20 cellular contexts compared by ENCODE assay signal in the genomic region with DNA sequence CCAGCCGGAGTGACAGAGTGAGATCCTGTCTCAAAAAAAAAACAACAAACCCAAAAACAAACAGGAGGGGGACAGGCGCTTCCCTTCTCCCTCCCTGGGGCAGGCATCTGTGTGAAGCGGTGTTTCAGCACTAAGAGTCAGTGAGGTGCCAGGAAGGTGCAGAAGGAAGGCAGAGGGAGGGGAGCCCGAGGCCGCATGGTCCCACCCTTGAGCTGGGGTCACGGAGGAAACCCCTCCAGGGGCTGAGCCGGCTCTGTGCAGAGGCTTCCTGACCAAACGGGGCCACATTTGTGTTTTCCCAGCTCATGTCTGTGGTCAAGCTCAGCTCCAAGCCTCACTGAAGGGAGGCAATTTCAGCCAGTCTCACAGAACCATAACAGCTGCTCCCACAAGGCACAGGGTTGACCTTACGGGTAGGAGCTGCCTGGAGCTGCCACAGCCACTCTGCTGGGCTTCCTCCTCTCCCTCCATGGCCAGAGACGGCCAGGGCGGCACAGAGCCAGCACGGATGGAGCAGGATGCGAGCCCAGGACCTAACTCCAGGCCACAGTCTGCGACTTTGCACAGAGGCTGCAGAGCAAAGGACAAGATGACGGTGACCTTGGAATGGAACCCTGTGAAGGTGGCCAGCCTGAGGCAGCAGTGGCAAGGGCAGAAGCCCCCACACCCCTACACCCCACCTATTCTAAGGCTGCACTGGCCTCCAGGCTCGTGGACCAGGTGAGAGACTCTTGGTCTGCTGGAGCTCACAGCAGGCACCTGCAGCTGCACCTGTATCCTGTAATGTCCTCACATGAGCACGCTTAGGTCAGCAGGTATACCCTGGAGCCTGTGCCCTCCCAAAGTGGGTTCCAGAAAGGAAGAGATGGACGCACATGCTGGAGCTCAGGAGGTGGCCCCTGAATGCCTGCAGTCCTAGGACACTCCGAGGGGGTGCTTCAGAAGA. TPM values are rescaled to one million over a fixed set of nuclear protein-coding genes. Genes with fewer than 3 reads are reported as not detected.
DNase-seq lines count a peak whose midpoint lies in the region; ATAC-seq, FAIRE-seq and TF ChIP-seq lines count a peak whose summit lies in the region.
"Had no signal": no experiment of that assay in that cellular context is flagged by ENCODE, and none has a peak within 500 bp of the region (broad histone marks: within the 10 kb centered on the region; RNA-seq: fewer than 3 reads in every experiment).

No MANE protein-coding gene starts in this region.

- no CpG with 5 or more reads among the region's 19 CpGs for WGBS in neuronal stem cell (ENCODE audit: extremely low coverage in 2 of 2, insufficient read length in 2 of 2, insufficient replicate concordance in 1 of 2), 2 donors

- H3K4me2 ChIP-seq in neuronal stem cell (ENCODE audit: insufficient read depth, low read length, poor library complexity, severe bottlenecking) = no peak overlapping the region
- H3K4me2 ChIP-seq: KMS-11 had no signal

- H2BK120ac ChIP-seq in neuronal stem cell (ENCODE audit: low read depth, low read length) = no peak overlapping the region

- no peak overlapping the region for H2AFZ ChIP-seq in neuronal stem cell (ENCODE audit: low read length)

- no peaks in the 10 kb centered on the region for H3K27me3 ChIP-seq in WERI-Rb-1 (ENCODE audit: insufficient read depth, low read depth, severe bottlenecking)
- H3K27me3 ChIP-seq in neuronal stem cell (ENCODE audit: control insufficient read depth in 3 of 3, insufficient read depth in 3 of 3, low read depth in 1 of 3, low read length in 3 of 3) = no peaks in the 10 kb centered on the region
- H3K27me3 ChIP-seq in vagina = no peaks in the 10 kb centered on the region
- H3K27me3 ChIP-seq in foreskin keratinocyte = peaks cover under 1% of the 10 kb centered on the region

- H3K9me3 ChIP-seq in WERI-Rb-1 (ENCODE audit: severe bottlenecking) (no peaks in the 10 kb centered on the region), neuronal stem cell (replicated peaks in 1 of 2; ENCODE audit: control insufficient read depth in 2 of 2, insufficient read depth in 1 of 2, low read depth in 1 of 2, low read length in 2 of 2) (no peaks in the 10 kb centered on the region), vagina (no peaks in the 10 kb centered on the region)

- TF ChIP-seq CTCF in WERI-Rb-1 (IDR thresholded peaks at IDR 0.05; ENCODE audit: low read depth, low read length) (no peak), vagina (IDR thresholded peaks at IDR 0.05) (no peak), foreskin keratinocyte (conservative IDR thresholded peaks at IDR 0.05) (no peak)

- no peak overlapping the region for H4K91ac ChIP-seq in neuronal stem cell (ENCODE audit: low read depth, low read length, poor library complexity)

- H3K14ac ChIP-seq in neuronal stem cell (ENCODE audit: low read length) = peak overlapping the region; percentile 27

- no peak overlapping the region for H2AK5ac ChIP-seq in neuronal stem cell (ENCODE audit: low read depth, low read length)

- no peak overlapping the region for H2BK12ac ChIP-seq in neuronal stem cell (ENCODE audit: low read length)

- FAIRE-seq in GM19239 (lab: Jason Lieb, UNC) = no peak
- FAIRE-seq: GM18507, RCC 7860 had no signal

- DNase-seq in left ventricle myocardium superior = no peak
- no peak for DNase-seq in Right ventricle myocardium superior
- DNase-seq in WERI-Rb-1 = no peak
- no peak for DNase-seq in neuronal stem cell (ENCODE audit: low spot score)
- no peak for DNase-seq in vagina (ENCODE audit: extremely low spot score in 2 of 2)
- DNase-seq in AG08396 (ENCODE audit: low spot score) = no peak
- DNase-seq in GM19239 (ENCODE audit: insufficient read length, low spot score) = no peak
- no peak for DNase-seq in foreskin keratinocyte
- DNase-seq: C1 segment of cervical spinal cord, DMS79 treated with DMSO at 0.1 percent for 48 hours, GOT3, NCI-H1048, NCI-H1694, NCI-H2107, NCI-H2227 treated with DMSO at 0.1 percent for 48 hours, NCI-H524 had no signal

- H3K9ac ChIP-seq in neuronal stem cell (ENCODE audit: low read depth, low read length, poor library complexity) = no peak overlapping the region
- H3K9ac ChIP-seq: KMS-11 had no signal

- H3K4me1 ChIP-seq in neuronal stem cell (ENCODE audit: control insufficient read depth in 2 of 2, insufficient read depth in 1 of 2, low read depth in 1 of 2, low read length in 2 of 2) = peaks cover 5 to 10% of the 10 kb centered on the region in 2 donors
- H3K4me1 ChIP-seq in vagina = peaks cover 15% of the 10 kb centered on the region
- H3K4me1 ChIP-seq in foreskin keratinocyte = no peaks in the 10 kb centered on the region

- H3K4me3 ChIP-seq in WERI-Rb-1 (ENCODE audit: low read depth, low read length) (no peak overlapping the region), neuronal stem cell (ENCODE audit: low read length in 2 of 2) (peak overlapping the region in 1 of 2 donors; percentile 63), vagina (no peak overlapping the region)

- peaks cover 1% of the 10 kb centered on the region for H3K79me1 ChIP-seq in neuronal stem cell (ENCODE audit: low read depth, low read length)

- TF ChIP-seq POLR2A in vagina (IDR thresholded peaks at IDR 0.05) = no peak

- H2BK15ac ChIP-seq in neuronal stem cell (ENCODE audit: low read length) = no peak overlapping the region

- peak overlapping the region; percentile 21; the same call in 1 of the 2 replicates for H3K27ac ChIP-seq in WERI-Rb-1
- H3K27ac ChIP-seq in neuronal stem cell (replicated peaks; ENCODE audit: low read length) = no peak overlapping the region
- peak overlapping the region; percentile 82 for H3K27ac ChIP-seq in vagina
- no peak overlapping the region for H3K27ac ChIP-seq in foreskin keratinocyte
- H3K27ac ChIP-seq: KMS-11 had no signal

- ATAC-seq in left ventricle myocardium superior = peak; percentile 6
- no peak for ATAC-seq in Right ventricle myocardium superior (ENCODE audit: poor library complexity)
- no peak for ATAC-seq in foreskin keratinocyte

- intact Hi-C loops in left ventricle myocardium superior (cut with micrococcal nuclease) (no loop called here), Right ventricle myocardium superior (cut with DNase I) (no loop called here), vagina (cut with DNase I) (no loop called here)

- H3K4ac ChIP-seq in neuronal stem cell (ENCODE audit: low read length) = no peak overlapping the region

- H3K36me3 ChIP-seq in WERI-Rb-1 (peaks cover 3% of the 10 kb centered on the region; the same call in 1 of the 2 replicates), neuronal stem cell (replicated peaks in 1 of 2; ENCODE audit: control insufficient read depth in 2 of 2, insufficient read depth in 2 of 2, low read length in 2 of 2) (no peaks in the 10 kb centered on the region), vagina (no peaks in the 10 kb centered on the region)

- no peak overlapping the region for H4K8ac ChIP-seq in neuronal stem cell (ENCODE audit: low read depth, low read length)

- H3K18ac ChIP-seq in neuronal stem cell (ENCODE audit: low read length) = peak overlapping the region; percentile 71

- H2BK5ac ChIP-seq in neuronal stem cell (ENCODE audit: low read length) = no peak overlapping the region

- H3K23ac ChIP-seq in neuronal stem cell (ENCODE audit: low read depth, low read length, poor library complexity) = peak overlapping the region; percentile 58

RNA-seq across cellular contexts. Expression of a gene that starts 29.8 kb away (rescaled TPM):
- total RNA-seq in left ventricle myocardium superior (442 TPM), Right ventricle myocardium superior (506 TPM), vagina (1.7 TPM), foreskin keratinocyte (0.74 and 1.0 TPM in 2 replicates)
- polyA plus RNA-seq in neuronal stem cell (2013, experiment 1 of 2) = 0.47 TPM
- 0.40 TPM for polyA plus RNA-seq in neuronal stem cell (2013, experiment 2 of 2)
- polyA plus RNA-seq in foreskin keratinocyte = 0.52 and 0.72 TPM in 2 replicates

RNA-seq across cellular contexts. Expression of a gene that starts 59.6 kb away (rescaled TPM):
- 0.94 TPM for total RNA-seq in left ventricle myocardium superior
- 1.1 TPM for total RNA-seq in Right ventricle myocardium superior
- 10.2 TPM for polyA plus RNA-seq in neuronal stem cell (2013, experiment 1 of 2)
- polyA plus RNA-seq in neuronal stem cell (2013, experiment 2 of 2) = 10.0 TPM
- total RNA-seq in vagina = 15.0 TPM
- 5.0 and 10.6 TPM in 2 replicates for total RNA-seq in foreskin keratinocyte
- 5.3 and 11.2 TPM in 2 replicates for polyA plus RNA-seq in foreskin keratinocyte
- total RNA-seq: A172 had no signal

Comparison
In these comparisons a context has a peak if more than half of its experiments do, and no peak if none do; other contexts are left out.
1. H3K27ac ChIP-seq: peak in WERI-Rb-1 (single experiment) and vagina (single experiment); none in neuronal stem cell (single experiment) and foreskin keratinocyte (single experiment).
2. RNA of a gene that starts 29.8 kb away (total RNA-seq): 506 TPM in Right ventricle myocardium superior (single experiment) and 442 TPM in left ventricle myocardium superior (single experiment); 1.7 TPM in vagina (single experiment) and 0.74 to 1.0 TPM in foreskin keratinocyte; every median in the first group is over 100 times any median in the second.